8 cellular contexts compared by ENCODE assay signal in the genomic region with DNA sequence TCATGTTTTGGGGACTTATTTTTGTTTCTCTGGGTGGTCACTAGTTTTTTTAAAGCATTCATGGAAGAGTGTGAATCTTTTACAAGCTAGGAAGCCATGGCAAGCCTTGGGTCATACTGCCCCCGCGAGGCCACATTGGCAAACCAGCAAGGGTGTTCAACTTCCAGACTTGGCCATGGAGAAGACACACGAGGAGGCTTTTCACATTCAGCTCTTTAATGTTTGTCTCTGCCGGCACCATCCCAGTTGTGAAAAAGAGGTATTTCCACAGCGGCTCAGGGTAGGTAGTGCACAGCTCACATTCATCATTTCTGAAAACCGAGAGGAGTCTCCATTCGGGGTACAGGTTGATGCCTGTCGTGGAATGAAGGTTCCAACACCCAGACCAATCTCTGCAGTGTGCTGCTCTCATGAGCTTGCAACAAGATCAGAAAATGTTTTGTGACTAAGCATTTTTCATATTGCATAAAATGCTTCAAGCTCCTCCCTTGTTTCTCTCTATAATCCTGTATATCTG. TPM values are rescaled to one million over a fixed set of nuclear protein-coding genes. Genes with fewer than 3 reads are reported as not detected.
DNase-seq lines count a peak whose midpoint lies in the region; ATAC-seq and TF ChIP-seq lines count a peak whose summit lies in the region.

No MANE protein-coding gene starts in this region.

- H3K27me3 ChIP-seq in right atrium auricular region (no peaks in the 10 kb centered on the region), prostate gland (replicated peaks; ENCODE audit: insufficient read depth) (no peaks in the 10 kb centered on the region)

- H3K4me3 ChIP-seq in right atrium auricular region (no peak overlapping the region), prostate gland (no peak overlapping the region)

- ATAC-seq in Right ventricle myocardium inferior = no peak

- WGBS in prostate gland = 36% methylated on average over 8 of the region's 8 CpGs

- H3K4me1 ChIP-seq in right atrium auricular region = peaks cover 0 to 4% of the 10 kb centered on the region in 2 donors
- peaks cover 6% of the 10 kb centered on the region for H3K4me1 ChIP-seq in prostate gland (replicated peaks)

- peak in 1 of 2 donors; percentile 61 for TF ChIP-seq CTCF in right atrium auricular region (IDR thresholded peaks at IDR 0.05)
- peak in 3 of 4 experiments; percentile 22 to 59 (median 56) for TF ChIP-seq CTCF in prostate gland (IDR thresholded peaks at IDR 0.05)

- DNase-seq in Right ventricle myocardium inferior (ENCODE audit: missing footprints) = peak; percentile 75
- DNase-seq in right atrium auricular region (ENCODE audit: low spot score) = no peak
- DNase-seq in SHP77 (lab: John Stamatoyannopoulos, UW) = peak; percentile 17 to 43
- peak in 3 of 4 experiments; percentile 25 to 57 (median 26) for DNase-seq in activated naive CD4-positive, alpha-beta T cell (lab: John Stamatoyannopoulos, UW)
- peak; percentile 30 for DNase-seq in glomerular visceral epithelial cell (ENCODE audit: extremely low spot score)
- peak; percentile 24 for DNase-seq in prostate gland (ENCODE audit: low spot score)
- DNase-seq in NCI-H2171 (lab: John Stamatoyannopoulos, UW) = no peak
- DNase-seq in HuH-7.5 (ENCODE audit: low spot score) = no peak

- no peak for TF ChIP-seq POLR2A in prostate gland (IDR thresholded peaks at IDR 0.05)

- no peaks in the 10 kb centered on the region for H3K9me3 ChIP-seq in right atrium auricular region
- no peaks in the 10 kb centered on the region for H3K9me3 ChIP-seq in prostate gland

- no peak overlapping the region for H3K27ac ChIP-seq in right atrium auricular region
- H3K27ac ChIP-seq in prostate gland = no peak overlapping the region

- intact Hi-C loops in Right ventricle myocardium inferior (cut with DNase I) = no loop called here
- intact Hi-C loops in prostate gland (cut with DNase I) = no loop called here

- H3K36me3 ChIP-seq in right atrium auricular region = no peaks in the 10 kb centered on the region
- no peaks in the 10 kb centered on the region for H3K36me3 ChIP-seq in prostate gland

RNA-seq across cellular contexts. Expression of gene CCR5, which starts 7.7 kb away (rescaled TPM):
- 0.49 TPM for total RNA-seq in Right ventricle myocardium inferior
- 1 to 10 TPM in 1 of 2 donors, not detected in 1; 1.1 TPM for total RNA-seq in right atrium auricular region
- total RNA-seq in prostate gland = under 1 TPM; 0.55 to 0.68 TPM

RNA-seq across cellular contexts. Expression of gene CCR2, which starts 24.6 kb away (rescaled TPM):
- total RNA-seq in Right ventricle myocardium inferior (0.89 TPM), right atrium auricular region (1 to 10 TPM in 1 of 2 donors, under 1 TPM in 1; 0.33 to 2.1 TPM), prostate gland (1 to 10 TPM; 1.0 to 6.5 TPM)

RNA-seq across cellular contexts. Expression of gene CCRL2, which starts 28.6 kb away (rescaled TPM):
- total RNA-seq in Right ventricle myocardium inferior (1.2 TPM), right atrium auricular region (1 to 10 TPM in 1 of 2 donors, under 1 TPM in 1; 0.89 to 4.2 TPM), prostate gland (under 1 TPM; 0.09 to 0.45 TPM)

Comparison
In these comparisons a context has a peak if more than half of its experiments do, and no peak if none do; other contexts are left out.
1. DNase-seq: peak in Right ventricle myocardium inferior (single experiment), SHP77 (2 of 2), activated naive CD4-positive, alpha-beta T cell (3 of 4), glomerular visceral epithelial cell (single experiment) and prostate gland (single experiment); none in right atrium auricular region (single experiment), NCI-H2171 (single experiment) and HuH-7.5 (single experiment).